10 cellular contexts compared by ENCODE assay signal in genomic region chr11:114131366-114131963, GRCh38.
A peak's percentile ranks its signal among the peaks of the same experiment; 100 is the strongest.
DNase-seq lines count a peak whose midpoint lies in the region; ATAC-seq and TF ChIP-seq lines count a peak whose summit lies in the region.
"Had no signal": no experiment of that assay in that cellular context is flagged by ENCODE, and none has a peak within 500 bp of the region (broad histone marks: within the 10 kb centered on the region; RNA-seq: fewer than 3 reads in every experiment).

No MANE protein-coding gene starts in this region.

- H3K27ac Mint-ChIP-seq in CD4-positive, CD25-positive, alpha-beta regulatory T cell, result peak overlapping the region; percentile 1 to 87 (median 70)
- H3K27ac Mint-ChIP-seq in central memory CD8-positive, alpha-beta T cell (ENCODE audit: low read depth), result peak overlapping the region; percentile 27
- peak overlapping the region; percentile 65 to 75 for H3K27ac Mint-ChIP-seq in natural killer cell treated with Interleukin-12 subunit alpha and Interleukin-12 subunit beta and Interleukin-15 and Interleukin-18, amount 100 ng/mL, for 72 hours

- H3F3A ChIP-seq in GM23248 (ENCODE audit: insufficient read depth), result peaks cover 34% of the 10 kb centered on the region

- H3K9me3 Mint-ChIP-seq in CD4-positive, CD25-positive, alpha-beta regulatory T cell, result no peaks in the 10 kb centered on the region
- no peaks in the 10 kb centered on the region for H3K9me3 Mint-ChIP-seq in central memory CD8-positive, alpha-beta T cell
- H3K9me3 Mint-ChIP-seq in natural killer cell treated with Interleukin-12 subunit alpha and Interleukin-12 subunit beta and Interleukin-15 and Interleukin-18, amount 100 ng/mL, for 72 hours, result no peaks in the 10 kb centered on the region

- H3K4me3 Mint-ChIP-seq in CD4-positive, CD25-positive, alpha-beta regulatory T cell, result peak overlapping the region; percentile 0 to 48 (median 13)
- H3K4me3 Mint-ChIP-seq in central memory CD8-positive, alpha-beta T cell, result no peak overlapping the region
- H3K4me3 Mint-ChIP-seq in natural killer cell treated with Interleukin-12 subunit alpha and Interleukin-12 subunit beta and Interleukin-15 and Interleukin-18, amount 100 ng/mL, for 72 hours, result peak overlapping the region; percentile 78

- H3K9me3 ChIP-seq in CD4-positive, CD25-positive, alpha-beta regulatory T cell (ENCODE audit: control insufficient read depth in 2 of 2, low read length in 2 of 2), result no peaks in the 10 kb centered on the region
- H3K9me3 ChIP-seq in GM23248 (ENCODE audit: low read depth) (no peaks in the 10 kb centered on the region), suprapubic skin (no peaks in the 10 kb centered on the region)

- no peaks in the 10 kb centered on the region for H4K20me1 ChIP-seq in GM23248 (ENCODE audit: insufficient read depth)

- no peaks in the 10 kb centered on the region for H3K9me2 ChIP-seq in GM23248 (ENCODE audit: insufficient read depth)

- no peaks in the 10 kb centered on the region for H3K36me3 ChIP-seq in CD4-positive, CD25-positive, alpha-beta regulatory T cell (ENCODE audit: control insufficient read depth, insufficient read depth, low read length)
- no peaks in the 10 kb centered on the region for H3K36me3 ChIP-seq in GM23248 (ENCODE audit: low read depth)
- peaks cover 20% of the 10 kb centered on the region for H3K36me3 ChIP-seq in suprapubic skin

- H3K27me3 ChIP-seq in CD4-positive, CD25-positive, alpha-beta regulatory T cell (ENCODE audit: control insufficient read depth, insufficient read depth, low read length), result no peaks in the 10 kb centered on the region
- H3K27me3 ChIP-seq in GM23248 (replicated peaks; ENCODE audit: insufficient read depth) (0 out of 2 replicates have a peak, but pooled peaks cover 8% of the 10 kb centered on the region), suprapubic skin (no peaks in the 10 kb centered on the region)

- no peaks in the 10 kb centered on the region for H3K36me3 Mint-ChIP-seq in CD4-positive, CD25-positive, alpha-beta regulatory T cell
- no peaks in the 10 kb centered on the region for H3K36me3 Mint-ChIP-seq in central memory CD8-positive, alpha-beta T cell (ENCODE audit: insufficient read depth)
- no peaks in the 10 kb centered on the region for H3K36me3 Mint-ChIP-seq in natural killer cell treated with Interleukin-12 subunit alpha and Interleukin-12 subunit beta and Interleukin-15 and Interleukin-18, amount 100 ng/mL, for 72 hours

- no peak for TF ChIP-seq EP300 in suprapubic skin (IDR thresholded peaks at IDR 0.05)

- no peak overlapping the region for H3K27ac ChIP-seq in CD4-positive, CD25-positive, alpha-beta regulatory T cell (ENCODE audit: insufficient read depth, low read length, poor library complexity, severe bottlenecking)
- H3K27ac ChIP-seq in GM23248 (no peak overlapping the region), suprapubic skin (no peak overlapping the region)

- peak overlapping the region; percentile 5 for H3K4me3 ChIP-seq in CD4-positive, CD25-positive, alpha-beta regulatory T cell (ENCODE audit: low read depth, low read length)
- H3K4me3 ChIP-seq in GM23248 (no peak overlapping the region), suprapubic skin (no peak overlapping the region)

- H3K79me2 ChIP-seq in GM23248 (ENCODE audit: insufficient read depth), result no peaks in the 10 kb centered on the region

- 35 to 38% methylated on average over 9 of the region's 9 CpGs for WGBS in GM23248 (ENCODE audit: low coverage in 1 of 2, low lambda C conversion rate in 2 of 2, missing lambda C conversion rate in 2 of 2), 2 experiments
- WGBS in suprapubic skin, result 57% methylated on average over 9 of the region's 9 CpGs

- no peak overlapping the region for H2AFZ ChIP-seq in GM23248

- TF ChIP-seq POLR2A in suprapubic skin (IDR thresholded peaks at IDR 0.05), result no peak

- peak; percentile 70 to 81 for ATAC-seq in CD4-positive, CD25-positive, alpha-beta regulatory T cell (ENCODE audit: low read depth in 2 of 2)
- ATAC-seq in central memory CD8-positive, alpha-beta T cell (replicated peaks; ENCODE audit: extremely low read depth, poor library complexity, severe bottlenecking), result peak; percentile 62
- ATAC-seq in natural killer cell treated with Interleukin-12 subunit alpha and Interleukin-12 subunit beta and Interleukin-15 and Interleukin-18, amount 100 ng/mL, for 72 hours, result peak; percentile 86 to 90
- no peak for ATAC-seq in HG03135 (IDR thresholded peaks at IDR 0.05; ENCODE audit: unreplicated experiment)

- peaks cover 5% of the 10 kb centered on the region for H3K27me3 Mint-ChIP-seq in CD4-positive, CD25-positive, alpha-beta regulatory T cell
- peaks cover 23% of the 10 kb centered on the region for H3K27me3 Mint-ChIP-seq in central memory CD8-positive, alpha-beta T cell
- H3K27me3 Mint-ChIP-seq in natural killer cell treated with Interleukin-12 subunit alpha and Interleukin-12 subunit beta and Interleukin-15 and Interleukin-18, amount 100 ng/mL, for 72 hours, result no peaks in the 10 kb centered on the region

- in situ Hi-C loops in GM23248 (cut with MboI), result no loop called here

- peak in 2 of 3 donors; percentile 46 to 55 for DNase-seq in CD4-positive, CD25-positive, alpha-beta regulatory T cell
- no peak for DNase-seq in GM23248
- DNase-seq in central memory CD8-positive, alpha-beta T cell (ENCODE audit: low spot score in 2 of 2), result no peak
- DNase-seq in natural killer cell treated with Interleukin-12 subunit alpha and Interleukin-12 subunit beta and Interleukin-15 and Interleukin-18, amount 100 ng/mL, for 72 hours (ENCODE audit: low spot score), result no peak
- DNase-seq in suprapubic skin (ENCODE audit: low spot score in 2 of 2), result no peak
- no peak for DNase-seq in CD1c-positive myeloid dendritic cell (ENCODE audit: extremely low spot score)
- DNase-seq in NCI-H1694 (lab: John Stamatoyannopoulos, UW), result no peak
- DNase-seq: NCI-H1105 treated with DMSO at 0.1 percent for 48 hours; stimulated activated CD4-positive, alpha-beta T cell treated with anti-CD3 and anti-CD28 coated beads, Interleukin-2, amount 100 ng/mL, for 48 hours had no signal

- peak overlapping the region; percentile 54 for H3K4me2 ChIP-seq in GM23248 (ENCODE audit: unreplicated experiment)

- no peak for TF ChIP-seq CTCF in suprapubic skin (IDR thresholded peaks at IDR 0.05)

- H3K9ac ChIP-seq in GM23248, result no peak overlapping the region

- H3K4me1 Mint-ChIP-seq in CD4-positive, CD25-positive, alpha-beta regulatory T cell, result peaks cover 5 to 52% (median 25%) of the 10 kb centered on the region in 4 donors
- peaks cover 24% of the 10 kb centered on the region for H3K4me1 Mint-ChIP-seq in central memory CD8-positive, alpha-beta T cell
- H3K4me1 Mint-ChIP-seq in natural killer cell treated with Interleukin-12 subunit alpha and Interleukin-12 subunit beta and Interleukin-15 and Interleukin-18, amount 100 ng/mL, for 72 hours (ENCODE audit: low read depth in 2 of 2), result peaks cover 49 to 85% of the 10 kb centered on the region in 2 donors

- no peaks in the 10 kb centered on the region for H3K4me1 ChIP-seq in CD4-positive, CD25-positive, alpha-beta regulatory T cell (ENCODE audit: control insufficient read depth, insufficient read depth, low read length, poor library complexity, severe bottlenecking)
- H3K4me1 ChIP-seq in GM23248 (ENCODE audit: insufficient read depth) (peaks cover 45% of the 10 kb centered on the region), suprapubic skin (peaks cover 82% of the 10 kb centered on the region)

Comparison
In these comparisons a context has a peak if more than half of its experiments do, and no peak if none do; other contexts are left out.
1. DNase-seq: peak in CD4-positive, CD25-positive, alpha-beta regulatory T cell (2 of 3); none in GM23248 (single experiment), central memory CD8-positive, alpha-beta T cell (0 of 2), natural killer cell treated with Interleukin-12 subunit alpha and Interleukin-12 subunit beta and Interleukin-15 and Interleukin-18, amount 100 ng/mL, for 72 hours (single experiment), suprapubic skin (0 of 2), CD1c-positive myeloid dendritic cell (single experiment) and NCI-H1694 (single experiment).
2. Peak in every context shown above with its lines, with median percentiles within 50 percentile points of each other: H3K27ac Mint-ChIP-seq.